Comparison of ENCODE assay signal across 1 cellular context in the genomic region with DNA sequence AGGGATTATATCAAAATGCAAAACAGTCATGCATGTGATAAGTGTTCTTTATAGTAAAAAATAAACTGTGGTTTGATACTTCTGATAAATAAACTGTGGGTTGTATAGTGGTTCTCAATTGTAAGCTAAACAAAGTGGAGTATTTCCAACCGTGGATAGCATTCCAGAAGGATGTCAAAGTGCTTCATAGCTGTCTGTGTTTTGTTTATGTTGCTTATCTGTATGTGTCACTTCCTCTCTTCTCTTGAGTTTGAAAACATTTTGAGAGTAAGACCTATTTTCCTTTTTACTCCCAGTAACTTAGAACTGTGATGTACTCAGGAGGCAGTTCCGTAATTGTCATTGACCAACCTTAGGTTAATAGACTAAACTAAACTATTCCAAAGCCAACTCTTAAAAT.
A peak's percentile ranks its signal among the peaks of the same experiment; 100 is the strongest.
TF ChIP-seq lines count a peak whose summit lies in the region.

No MANE protein-coding gene starts in this region.

TF ChIP-seq in endothelial cell of umbilical vein, 7 proteins besides CTCF, POLR2A, EP300 and RAD21:
- TF ChIP-seq, protein P1, sequence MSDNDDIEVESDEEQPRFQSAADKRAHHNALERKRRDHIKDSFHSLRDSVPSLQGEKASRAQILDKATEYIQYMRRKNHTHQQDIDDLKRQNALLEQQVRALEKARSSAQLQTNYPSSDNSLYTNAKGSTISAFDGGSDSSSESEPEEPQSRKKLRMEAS (IDR thresholded peaks at IDR 0.05; ENCODE audit: insufficient read depth, insufficient read length): no peak
- TF ChIP-seq JUN (IDR thresholded peaks at IDR 0.05; ENCODE audit: borderline replicate concordance, insufficient read depth, insufficient read length, low read depth) (peak; percentile 22), GATA2 (IDR thresholded peaks at IDR 0.05; ENCODE audit: insufficient read depth, insufficient read length, low read depth, low read length) (peak; percentile 62), POLR2AphosphoS5 (IDR thresholded peaks at IDR 0.05; ENCODE audit: insufficient read depth, low read depth, low read length) (no peak), EZH2 (IDR thresholded peaks at IDR 0.05; ENCODE audit: borderline replicate concordance, low read depth, low read length, severe bottlenecking) (no peak), FOS (IDR thresholded peaks at IDR 0.05; ENCODE audit: borderline replicate concordance, insufficient read depth, low read length) (peak; percentile 37)
TF ChIP-seq in endothelial cell of umbilical vein: peak in this region for 3.
